In genomic region chr2:71974846-71975245, GRCh38 we compare ENCODE assay signal across 18 cellular contexts.
DNase-seq lines count a peak whose midpoint lies in the region; ATAC-seq, FAIRE-seq and TF ChIP-seq lines count a peak whose summit lies in the region.
"Had no signal": no experiment of that assay in that cellular context is flagged by ENCODE, and none has a peak within 500 bp of the region (broad histone marks: within the 10 kb centered on the region; RNA-seq: fewer than 3 reads in every experiment).

No MANE protein-coding gene starts in this region.

- H3K27me3 ChIP-seq in astrocyte (ENCODE audit: insufficient read depth, low read length): peaks cover 5% of the 10 kb centered on the region
- H3K27me3 ChIP-seq in left ventricle myocardium inferior (ENCODE audit: low read depth): peaks cover 59% of the 10 kb centered on the region
- H3K27me3 ChIP-seq in dorsolateral prefrontal cortex: peaks cover 0 to 17% (median 0%) of the 10 kb centered on the region in 45 donors

- no peak overlapping the region for H3K27ac Mint-ChIP-seq in astrocyte (ENCODE audit: unreplicated experiment)

- TF ChIP-seq CTCF in AG04449 (IDR thresholded peaks at IDR 0.05; ENCODE audit: insufficient read depth, low read length, missing control alignments) (no peak), astrocyte (IDR thresholded peaks at IDR 0.05; ENCODE audit: insufficient read depth, low read depth, low read length) (no peak), fibroblast of pulmonary artery (IDR thresholded peaks at IDR 0.05; ENCODE audit: low read length, missing control alignments) (no peak), left ventricle myocardium inferior (IDR thresholded peaks at IDR 0.05; ENCODE audit: borderline replicate concordance) (no peak), dorsolateral prefrontal cortex (IDR thresholded peaks at IDR 0.05 in 54 of 56, conservative IDR thresholded peaks at IDR 0.05 in 2 of 56; ENCODE audit: low read depth in 1 of 56, partially characterized antibody in 56 of 56) (no peak)

- H4K20me1 ChIP-seq in astrocyte (ENCODE audit: insufficient read depth, low read length): no peaks in the 10 kb centered on the region

- H3K4me3 ChIP-seq in AG04449 (ENCODE audit: low read depth, low read length): no peak overlapping the region
- H3K4me3 ChIP-seq in astrocyte (ENCODE audit: insufficient read depth, low read depth, low read length): no peak overlapping the region
- no peak overlapping the region for H3K4me3 ChIP-seq in fibroblast of pulmonary artery (replicated peaks; ENCODE audit: low read depth, low read length)
- no peak overlapping the region for H3K4me3 ChIP-seq in left ventricle myocardium inferior
- no peak overlapping the region for H3K4me3 ChIP-seq in dorsolateral prefrontal cortex

- no peak overlapping the region for H3K9ac ChIP-seq in astrocyte (ENCODE audit: low read length)
- H3K9ac ChIP-seq: KMS-11 had no signal

- no peak overlapping the region for H2AFZ ChIP-seq in astrocyte (ENCODE audit: low read depth, low read length)

- H3K4me1 Mint-ChIP-seq in astrocyte (ENCODE audit: low read depth, unreplicated experiment): no peaks in the 10 kb centered on the region

- CTCF ChIA-PET in AG04449 (lab: Yijun Ruan, JAX): interaction anchor here (0.9 to 1.5 kb wide), 4 partner anchors 12 to 885 kb away, joined by 3 to 4 read pairs (median 3); no protein-coding TSS in a partner anchor

- H3K4me3 Mint-ChIP-seq in astrocyte (ENCODE audit: unreplicated experiment): no peak overlapping the region

- no peaks in the 10 kb centered on the region for H3K36me3 ChIP-seq in astrocyte (ENCODE audit: insufficient read depth, low read length)
- H3K36me3 ChIP-seq in left ventricle myocardium inferior: no peaks in the 10 kb centered on the region

- POLR2A ChIA-PET in AG04449 (lab: Yijun Ruan, JAX): no interaction called here

- intact Hi-C loops in left ventricle myocardium inferior (cut with micrococcal nuclease) (no loop called here), dorsolateral prefrontal cortex (cut with DNase I) (no loop called here)

- DNase-seq in AG04449 (ENCODE audit: low read depth, low spot score) (peak; percentile 10), M059J (ENCODE audit: low read depth) (peak; percentile 71), astrocyte (ENCODE audit: low read depth) (peak; percentile 16), fibroblast of pulmonary artery (ENCODE audit: low read depth) (peak; percentile 4), left ventricle myocardium inferior (no peak), dorsolateral prefrontal cortex (no peak)
- no peak for DNase-seq in activated T-cell treated with anti-CD3 and anti-CD28 coated beads, Interleukin-2, amount 50 U/mL, for 48 hours
- DNase-seq: 8988T, C1 segment of cervical spinal cord, GOT3, MM.1S, NCI-H1105, NCI-H1694, NCI-H524 treated with DMSO at 0.1 percent for 48 hours, SHP77 had no signal

- H3K27me3 Mint-ChIP-seq in astrocyte (ENCODE audit: low read depth, unreplicated experiment): peaks cover 12% of the 10 kb centered on the region

- no peaks in the 10 kb centered on the region for H3K4me1 ChIP-seq in astrocyte (ENCODE audit: insufficient read depth, low read length)
- H3K4me1 ChIP-seq in left ventricle myocardium inferior: no peaks in the 10 kb centered on the region

- H3K79me2 ChIP-seq in astrocyte (ENCODE audit: insufficient read depth, low read length): no peaks in the 10 kb centered on the region

- H3K27ac ChIP-seq in astrocyte (ENCODE audit: low read depth, low read length): no peak overlapping the region
- H3K27ac ChIP-seq in left ventricle myocardium inferior (replicated peaks): no peak overlapping the region
- no peak overlapping the region for H3K27ac ChIP-seq in dorsolateral prefrontal cortex
- H3K27ac ChIP-seq: KMS-11 had no signal

- no peak for FAIRE-seq in astrocyte (lab: Jason Lieb, UNC)

- H3K4me2 ChIP-seq in astrocyte (ENCODE audit: low read length): no peak overlapping the region
- H3K4me2 ChIP-seq: KMS-11 had no signal

- peaks cover 3% of the 10 kb centered on the region for H3K9me3 Mint-ChIP-seq in astrocyte (ENCODE audit: unreplicated experiment)

- no peaks in the 10 kb centered on the region for H3K36me3 Mint-ChIP-seq in astrocyte (ENCODE audit: low read depth, unreplicated experiment)

- ATAC-seq in HG03354 (IDR thresholded peaks at IDR 0.05; ENCODE audit: poor library complexity, severe bottlenecking, unreplicated experiment): no peak
- ATAC-seq: Panc1 had no signal

- H3K9me3 ChIP-seq in astrocyte (ENCODE audit: insufficient read depth, low read depth, low read length) (no peaks in the 10 kb centered on the region), left ventricle myocardium inferior (replicated peaks) (peaks cover 26% of the 10 kb centered on the region)

Comparison
In these comparisons a context has a peak if more than half of its experiments do, and no peak if none do; other contexts are left out.
1. DNase-seq: peak in AG04449 (single experiment), M059J (single experiment), astrocyte (single experiment) and fibroblast of pulmonary artery (single experiment); none in left ventricle myocardium inferior (single experiment), activated T-cell treated with anti-CD3 and anti-CD28 coated beads, Interleukin-2, amount 50 U/mL, for 48 hours (0 of 2) and dorsolateral prefrontal cortex (0 of 10).